ENCODE assay signal across 18 cellular contexts in genomic region chr16:56943761-56944375, GRCh38. TPM values are rescaled to one million over a fixed set of nuclear protein-coding genes. Genes with fewer than 3 reads are reported as not detected.
DNase-seq lines count a peak whose midpoint lies in the region; ATAC-seq and TF ChIP-seq lines count a peak whose summit lies in the region.
"Had no signal": no experiment of that assay in that cellular context is flagged by ENCODE, and none has a peak within 500 bp of the region (broad histone marks: within the 10 kb centered on the region; RNA-seq: fewer than 3 reads in every experiment).

No MANE protein-coding gene starts in this region.

- no peaks in the 10 kb centered on the region for H3K9me3 Mint-ChIP-seq in activated naive CD4-positive, alpha-beta T cell treated with anti-CD3 and anti-CD28 coated beads, Interleukin-2, amount 50 U/mL, for 72 hours
- no peaks in the 10 kb centered on the region for H3K9me3 Mint-ChIP-seq in activated naive CD4-positive, alpha-beta T cell treated with anti-CD3 and anti-CD28 coated beads, Interleukin-2, amount 10 ng/mL, durations not matched to agents 7 days and 5 days
- no peaks in the 10 kb centered on the region for H3K9me3 Mint-ChIP-seq in stimulated activated naive CD8-positive, alpha-beta T cell treated with anti-CD3 and anti-CD28 coated beads, Interleukin-15, amount 100 ng/mL, for 72 hours
- H3K9me3 Mint-ChIP-seq: natural killer cell treated with Interleukin-12 subunit alpha and Interleukin-12 subunit beta and Interleukin-15 and Interleukin-18, amount 100 ng/mL, for 72 hours had no signal

- H3K9me3 ChIP-seq in PC-9 (ENCODE audit: insufficient read depth, low read depth) (no peaks in the 10 kb centered on the region), body of pancreas (no peaks in the 10 kb centered on the region), heart right ventricle (no peaks in the 10 kb centered on the region)
- H3K9me3 ChIP-seq: suprapubic skin had no signal

- H3K4me2 ChIP-seq in PC-9 = 0 out of 2 replicates have a peak overlapping the region, but pooled peaks have one; percentile 29

- POLR2A ChIA-PET in PC-9 (lab: Charles Lee; ENCODE audit: unreplicated experiment) = interaction anchor here (0.5 to 0.6 kb wide), 4 partner anchors 51 to 754 kb away, joined by 4 to 31 read pairs (median 8); no protein-coding TSS in a partner anchor

- no peak for TF ChIP-seq POLR2A in body of pancreas (IDR thresholded peaks at IDR 0.05)

- peak in 1 of 2 donors; percentile 23 for ATAC-seq in activated naive CD4-positive, alpha-beta T cell treated with anti-CD3 and anti-CD28 coated beads, Interleukin-2, amount 50 U/mL, for 72 hours
- no peak for ATAC-seq in body of pancreas
- no peak for ATAC-seq in stimulated activated naive CD8-positive, alpha-beta T cell treated with anti-CD3 and anti-CD28 coated beads, Interleukin-15, amount 100 ng/mL, for 72 hours
- no peak for ATAC-seq in heart right ventricle
- ATAC-seq in HG02840 (IDR thresholded peaks at IDR 0.05; ENCODE audit: low FRiP score, unreplicated experiment) = no peak

- H3K36me3 ChIP-seq in PC-9 (ENCODE audit: low read depth) (peaks cover 53% of the 10 kb centered on the region), body of pancreas (replicated peaks in 1 of 2; ENCODE audit: insufficient read depth in 1 of 2, low read depth in 2 of 2) (peaks cover 29 to 51% of the 10 kb centered on the region in 2 donors), heart right ventricle (peaks cover 7 to 94% (median 74%) of the 10 kb centered on the region in 9 donors)

- H3K4me3 ChIP-seq in PC-9 = no peak overlapping the region
- no peak overlapping the region for H3K4me3 ChIP-seq in body of pancreas
- H3K4me3 ChIP-seq in heart right ventricle = no peak overlapping the region
- H3K4me3 ChIP-seq: suprapubic skin had no signal

- intact Hi-C loops in PC-9 (cut with micrococcal nuclease; ENCODE audit: unreplicated experiment) = loop anchor here (2.0 kb wide), 1 partner anchor 73 kb away; no protein-coding TSS in a partner anchor
- intact Hi-C loops in body of pancreas (cut with DNase I) = no loop called here
- intact Hi-C loops in heart right ventricle (cut with DNase I) = no loop called here

- H3F3A ChIP-seq in PC-9 (ENCODE audit: insufficient read depth, low read depth) = peaks cover 53% of the 10 kb centered on the region

- peaks cover 27 to 53% of the 10 kb centered on the region in 2 donors for H3K36me3 Mint-ChIP-seq in activated naive CD4-positive, alpha-beta T cell treated with anti-CD3 and anti-CD28 coated beads, Interleukin-2, amount 50 U/mL, for 72 hours
- peaks cover 52% of the 10 kb centered on the region for H3K36me3 Mint-ChIP-seq in activated naive CD4-positive, alpha-beta T cell treated with anti-CD3 and anti-CD28 coated beads, Interleukin-2, amount 10 ng/mL, durations not matched to agents 7 days and 5 days

- H3K9me2 ChIP-seq in PC-9 (ENCODE audit: insufficient read depth) = no peaks in the 10 kb centered on the region

- no peak overlapping the region for H2AFZ ChIP-seq in PC-9

- no peaks in the 10 kb centered on the region for H3K79me2 ChIP-seq in PC-9 (ENCODE audit: low read depth)

- H3K4me1 ChIP-seq in PC-9 (replicated peaks; ENCODE audit: insufficient read depth) = peaks cover 24% of the 10 kb centered on the region
- H3K4me1 ChIP-seq in body of pancreas = peaks cover 77% of the 10 kb centered on the region
- peaks cover 0 to 28% (median 7%) of the 10 kb centered on the region in 9 donors for H3K4me1 ChIP-seq in heart right ventricle

- H3K27ac Mint-ChIP-seq in activated naive CD4-positive, alpha-beta T cell treated with anti-CD3 and anti-CD28 coated beads, Interleukin-2, amount 50 U/mL, for 72 hours = peak overlapping the region; percentile 93 to 99
- H3K27ac Mint-ChIP-seq in activated naive CD4-positive, alpha-beta T cell treated with anti-CD3 and anti-CD28 coated beads, Interleukin-2, amount 10 ng/mL, durations not matched to agents 7 days and 5 days = no peak overlapping the region
- peak overlapping the region; percentile 60 to 95 for H3K27ac Mint-ChIP-seq in stimulated activated naive CD8-positive, alpha-beta T cell treated with anti-CD3 and anti-CD28 coated beads, Interleukin-15, amount 100 ng/mL, for 72 hours

- H3K27me3 ChIP-seq in PC-9 (ENCODE audit: insufficient read depth, low read depth) (no peaks in the 10 kb centered on the region), body of pancreas (no peaks in the 10 kb centered on the region), heart right ventricle (no peaks in the 10 kb centered on the region)
- H3K27me3 ChIP-seq: suprapubic skin had no signal

- TF ChIP-seq CTCF in PC-9 (conservative IDR thresholded peaks at IDR 0.05) (no peak), body of pancreas (IDR thresholded peaks at IDR 0.05) (no peak), heart right ventricle (IDR thresholded peaks at IDR 0.05) (no peak)

- DNase-seq in activated naive CD4-positive, alpha-beta T cell treated with anti-CD3 and anti-CD28 coated beads, Interleukin-2, amount 50 U/mL, for 72 hours (ENCODE audit: low spot score in 2 of 2) = no peak
- DNase-seq in activated naive CD4-positive, alpha-beta T cell treated with anti-CD3 and anti-CD28 coated beads, Interleukin-2, amount 10 ng/mL, durations not matched to agents 7 days and 5 days = no peak
- no peak for DNase-seq in PC-9
- DNase-seq in body of pancreas = no peak
- DNase-seq in stimulated activated naive CD8-positive, alpha-beta T cell treated with anti-CD3 and anti-CD28 coated beads, Interleukin-15, amount 100 ng/mL, for 72 hours = no peak
- DNase-seq in heart right ventricle = no peak
- DNase-seq in COLO668 (lab: John Stamatoyannopoulos, UW; ENCODE audit: unreplicated experiment) = no peak
- DNase-seq: foreskin fibroblast; hippocampal formation; mesendoderm; NCI-H82; stimulated activated CD4-positive, alpha-beta T cell treated with anti-CD3 and anti-CD28 coated beads, Interleukin-2, amount 100 ng/mL, for 48 hours had no signal

- CTCF ChIA-PET in activated naive CD4-positive, alpha-beta T cell treated with anti-CD3 and anti-CD28 coated beads, Interleukin-2, amount 10 ng/mL, durations not matched to agents 7 days and 5 days (lab: Charles Lee) = interaction anchor here (0.6 kb wide), 1 partner anchor 24 kb away, joined by 3 read pairs; no protein-coding TSS in a partner anchor
- CTCF ChIA-PET in PC-9 (lab: Charles Lee) = interaction anchor here (0.6 kb wide), 1 partner anchor 25 kb away, joined by 5 read pairs; no protein-coding TSS in a partner anchor

- H4K20me1 ChIP-seq in PC-9 (ENCODE audit: insufficient read depth) = peaks cover 22% of the 10 kb centered on the region

- H3K4me3 Mint-ChIP-seq in activated naive CD4-positive, alpha-beta T cell treated with anti-CD3 and anti-CD28 coated beads, Interleukin-2, amount 10 ng/mL, durations not matched to agents 7 days and 5 days = no peak overlapping the region
- peak overlapping the region; percentile 57 to 80 for H3K4me3 Mint-ChIP-seq in stimulated activated naive CD8-positive, alpha-beta T cell treated with anti-CD3 and anti-CD28 coated beads, Interleukin-15, amount 100 ng/mL, for 72 hours

- no TSS peak for BruUV-seq in PC-9 (replicated peaks; lab: Mats Ljungman, UMichigan)

- H3K27me3 Mint-ChIP-seq in activated naive CD4-positive, alpha-beta T cell treated with anti-CD3 and anti-CD28 coated beads, Interleukin-2, amount 10 ng/mL, durations not matched to agents 7 days and 5 days = no peaks in the 10 kb centered on the region
- no peaks in the 10 kb centered on the region for H3K27me3 Mint-ChIP-seq in stimulated activated naive CD8-positive, alpha-beta T cell treated with anti-CD3 and anti-CD28 coated beads, Interleukin-15, amount 100 ng/mL, for 72 hours
- H3K27me3 Mint-ChIP-seq: natural killer cell treated with Interleukin-12 subunit alpha and Interleukin-12 subunit beta and Interleukin-15 and Interleukin-18, amount 100 ng/mL, for 72 hours had no signal

- 38 to 46% methylated on average over 6 of the region's 6 CpGs for WGBS in body of pancreas, 2 donors
- 82 to 91% methylated on average over 6 of the region's 6 CpGs for WGBS in heart right ventricle, 2 donors

- H3K4me1 Mint-ChIP-seq in activated naive CD4-positive, alpha-beta T cell treated with anti-CD3 and anti-CD28 coated beads, Interleukin-2, amount 10 ng/mL, durations not matched to agents 7 days and 5 days = peaks cover 42% of the 10 kb centered on the region
- peaks cover 71% of the 10 kb centered on the region for H3K4me1 Mint-ChIP-seq in stimulated activated naive CD8-positive, alpha-beta T cell treated with anti-CD3 and anti-CD28 coated beads, Interleukin-15, amount 100 ng/mL, for 72 hours

- peak overlapping the region; percentile 57 for H3K27ac ChIP-seq in PC-9
- H3K27ac ChIP-seq in body of pancreas = peak overlapping the region in 3 of 4 donors; percentile 12 to 82 (median 66)
- H3K27ac ChIP-seq in heart right ventricle = no peak overlapping the region
- H3K27ac ChIP-seq: suprapubic skin, VCaP had no signal

RNA-seq across cellular contexts. Expression of gene HERPUD1, which starts 11.9 kb away (rescaled TPM):
- 100 to 1,000 TPM; 146 to 175 TPM for total RNA-seq in activated naive CD4-positive, alpha-beta T cell treated with anti-CD3 and anti-CD28 coated beads, Interleukin-2, amount 50 U/mL, for 72 hours
- 23.5 and 35.3 TPM in 2 replicates for total RNA-seq in PC-9 (2021)
- total RNA-seq in body of pancreas = 100 to 1,000 TPM; 211 to 293 TPM
- 100 to 1,000 TPM; 107 to 175 (median 128) TPM for total RNA-seq in heart right ventricle
- 100 to 1,000 TPM in 1 of 2 donors, 10 to 100 TPM in 1; 29.6 to 151 TPM for polyA plus RNA-seq in heart right ventricle

RNA-seq across cellular contexts. Expression of gene CETP, which starts 17.9 kb away (rescaled TPM):
- total RNA-seq in activated naive CD4-positive, alpha-beta T cell treated with anti-CD3 and anti-CD28 coated beads, Interleukin-2, amount 50 U/mL, for 72 hours = not detected
- not detected in 2 replicates for total RNA-seq in PC-9 (2021)
- under 1 TPM in 1 of 2 donors, not detected in 1; 0.66 TPM for total RNA-seq in body of pancreas
- total RNA-seq in heart right ventricle = 1 to 10 TPM in 1 of 10 donors, under 1 TPM in 6, not detected in 3; 0.17 to 2.1 (median 0.31) TPM
- under 1 TPM; 0.15 to 0.32 TPM for polyA plus RNA-seq in heart right ventricle
- total RNA-seq: kidney epithelial cell; M059J; natural killer cell treated with Interleukin-12 subunit alpha and Interleukin-12 subunit beta and Interleukin-15 and Interleukin-18, amount 100 ng/mL, for 72 hours had no signal

RNA-seq across cellular contexts. Expression of gene NLRC5, which starts 45.5 kb away (rescaled TPM):
- total RNA-seq in activated naive CD4-positive, alpha-beta T cell treated with anti-CD3 and anti-CD28 coated beads, Interleukin-2, amount 50 U/mL, for 72 hours = 100 to 1,000 TPM; 231 to 254 TPM
- total RNA-seq in PC-9 (2021) (21.9 and 29.7 TPM in 2 replicates), body of pancreas (10 to 100 TPM in 1 of 2 donors, 1 to 10 TPM in 1; 8.3 to 23.4 TPM), heart right ventricle (10 to 100 TPM in 8 of 10 donors, 1 to 10 TPM in 2; 7.5 to 49.6 (median 13.5) TPM)
- 10 to 100 TPM in 1 of 2 donors, 1 to 10 TPM in 1; 6.2 to 26.0 TPM for polyA plus RNA-seq in heart right ventricle

Comparison
In these comparisons a context has a peak if more than half of its experiments do, and no peak if none do; other contexts are left out.
1. H3K27ac ChIP-seq: peak in PC-9 (single experiment) and body of pancreas (3 of 4); none in heart right ventricle (0 of 10).